18 cellular contexts compared by ENCODE assay signal in genomic region chrY:13702276-13702675, GRCh38. TPM values are rescaled to one million over a fixed set of nuclear protein-coding genes. Genes with fewer than 3 reads are reported as not detected.
DNase-seq lines count a peak whose midpoint lies in the region; ATAC-seq and TF ChIP-seq lines count a peak whose summit lies in the region.
"Had no signal": no experiment of that assay in that cellular context is flagged by ENCODE, and none has a peak within 500 bp of the region (broad histone marks: within the 10 kb centered on the region; RNA-seq: fewer than 3 reads in every experiment).

No MANE protein-coding gene starts in this region.

- H3K4me3 ChIP-seq in mucosa of descending colon, result no peak overlapping the region

- no peaks in the 10 kb centered on the region for H3K9me3 Mint-ChIP-seq in effector memory CD8-positive, alpha-beta T cell
- H3K9me3 Mint-ChIP-seq: CD14-positive monocyte had no signal

- H3K36me3 ChIP-seq in mucosa of descending colon (ENCODE audit: low read depth), result no peaks in the 10 kb centered on the region
- H3K36me3 ChIP-seq: Peyer's patch had no signal

- H3K27me3 Mint-ChIP-seq in effector memory CD8-positive, alpha-beta T cell, result no peaks in the 10 kb centered on the region

- TF ChIP-seq CTCF in mucosa of descending colon (IDR thresholded peaks at IDR 0.05), result no peak

- H3K4me1 ChIP-seq in mucosa of descending colon (ENCODE audit: low read depth), result no peaks in the 10 kb centered on the region
- H3K4me1 ChIP-seq: Peyer's patch had no signal

- H3K9me3 ChIP-seq in mucosa of descending colon, result no peaks in the 10 kb centered on the region
- H3K9me3 ChIP-seq: Peyer's patch had no signal

- no peak overlapping the region for H3K4me3 Mint-ChIP-seq in effector memory CD8-positive, alpha-beta T cell

- intact Hi-C loops in mucosa of descending colon (cut with DNase I, micrococcal nuclease), result no loop called here

- H3K4me1 Mint-ChIP-seq in effector memory CD8-positive, alpha-beta T cell (ENCODE audit: low read depth in 2 of 2), result peaks cover 10 to 25% of the 10 kb centered on the region in 2 donors

- DNase-seq in A172 (ENCODE audit: low spot score) (peak; percentile 43), LoVo (ENCODE audit: low spot score) (peak; percentile 65), mucosa of descending colon (peak in 2 of 3 donors; percentile 47 to 61), AG08395 (ENCODE audit: low spot score) (no peak), left lobe of liver (ENCODE audit: low spot score) (no peak), NCI-H1417 (lab: John Stamatoyannopoulos, UW) (no peak)
- DNase-seq in effector memory CD8-positive, alpha-beta T cell, result no peak
- no peak for DNase-seq in activated T-cell treated with anti-CD3 and anti-CD28 coated beads, Interleukin-2, amount 50 U/mL, for 48 hours
- DNase-seq: DMS79 treated with DMSO at 0.1 percent for 48 hours, GDM1, KG1, NCI-H1092, NCI-H187, NCI-H2171, Peyer's patch, SHP77 had no signal

- peaks cover 19% of the 10 kb centered on the region for H3K36me3 Mint-ChIP-seq in effector memory CD8-positive, alpha-beta T cell (ENCODE audit: insufficient read depth)
- H3K36me3 Mint-ChIP-seq: CD14-positive monocyte had no signal

- no peak for ATAC-seq in effector memory CD8-positive, alpha-beta T cell (replicated peaks)
- no peak for ATAC-seq in mucosa of descending colon
- no peak for ATAC-seq in left lobe of liver

- peak overlapping the region; percentile 49 to 69 for H3K27ac Mint-ChIP-seq in effector memory CD8-positive, alpha-beta T cell
- H3K27ac Mint-ChIP-seq: CD14-positive monocyte had no signal

RNA-seq across cellular contexts. Expression of gene TMSB4Y, which starts 1.4 kb away (rescaled TPM):
- 0.67 and 3.5 TPM in 2 replicates for total RNA-seq in A172 (2014; rRNA removed; shearing (Covaris generic))
- total RNA-seq in mucosa of descending colon, result 1 to 10 TPM in 2 of 3 donors, not detected in 1; 2.9 to 4.4 TPM
- total RNA-seq in left lobe of liver, result 0.48 TPM
- total RNA-seq: MCF 10A had no signal

Comparison
In these comparisons a context has a peak if more than half of its experiments do, and no peak if none do; other contexts are left out.
1. DNase-seq: peak in A172 (single experiment), LoVo (single experiment) and mucosa of descending colon (2 of 3); none in effector memory CD8-positive, alpha-beta T cell (0 of 3), AG08395 (single experiment), left lobe of liver (single experiment), NCI-H1417 (0 of 3) and activated T-cell treated with anti-CD3 and anti-CD28 coated beads, Interleukin-2, amount 50 U/mL, for 48 hours (0 of 2).